ENCODE assay signal across 1 cellular context in the genomic region with DNA sequence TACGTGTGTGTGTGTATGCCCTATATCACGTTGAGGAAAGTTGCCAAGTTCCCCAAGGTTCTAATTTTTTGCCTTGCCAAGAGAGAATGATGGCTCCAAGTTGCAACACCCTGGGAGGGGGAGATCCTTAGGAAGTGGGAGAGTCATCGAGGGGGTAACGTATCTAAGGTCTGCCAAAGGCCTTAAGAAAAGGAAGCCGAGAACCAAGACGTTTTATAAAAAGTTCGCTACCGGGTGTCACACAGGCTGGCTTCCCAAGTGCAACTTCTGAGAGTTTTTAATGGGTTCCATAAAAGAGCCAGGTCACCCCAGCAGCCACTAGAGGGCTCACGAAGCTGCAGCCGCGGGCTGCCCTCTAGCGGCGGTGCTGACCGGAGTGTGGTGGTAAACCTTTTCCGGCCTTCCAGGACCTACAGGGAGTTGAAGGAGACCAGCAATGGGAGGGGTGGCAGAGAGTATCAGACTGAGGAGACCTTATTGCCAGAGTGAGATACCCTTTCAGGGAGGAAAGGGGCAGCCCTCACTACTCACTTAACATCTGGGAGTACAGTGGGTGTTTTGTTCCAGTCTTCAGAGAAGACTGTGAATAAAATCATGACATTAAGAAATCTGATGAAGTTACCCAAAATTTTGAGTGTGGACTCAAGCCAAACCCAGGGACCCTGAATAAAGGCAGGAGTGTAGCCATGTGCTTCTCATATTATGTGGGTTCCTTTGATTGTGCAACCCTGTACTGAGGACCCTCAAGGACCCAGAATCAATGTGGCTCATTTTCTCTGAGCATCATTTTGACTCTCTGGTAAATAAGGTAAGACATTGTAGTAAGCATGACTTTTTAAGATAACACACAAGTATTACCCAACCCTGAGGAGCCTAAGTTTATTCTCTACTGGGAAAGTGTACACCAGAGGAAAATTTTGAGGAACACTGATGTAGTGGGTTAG.
A peak's percentile ranks its signal among the peaks of the same experiment; 100 is the strongest.
TF ChIP-seq lines count a peak whose summit lies in the region.

No MANE protein-coding gene starts in this region.

TF ChIP-seq in K562, 482 proteins besides CTCF, POLR2A, EP300 and RAD21 (continued from another document):
- TF ChIP-seq, protein P1, sequence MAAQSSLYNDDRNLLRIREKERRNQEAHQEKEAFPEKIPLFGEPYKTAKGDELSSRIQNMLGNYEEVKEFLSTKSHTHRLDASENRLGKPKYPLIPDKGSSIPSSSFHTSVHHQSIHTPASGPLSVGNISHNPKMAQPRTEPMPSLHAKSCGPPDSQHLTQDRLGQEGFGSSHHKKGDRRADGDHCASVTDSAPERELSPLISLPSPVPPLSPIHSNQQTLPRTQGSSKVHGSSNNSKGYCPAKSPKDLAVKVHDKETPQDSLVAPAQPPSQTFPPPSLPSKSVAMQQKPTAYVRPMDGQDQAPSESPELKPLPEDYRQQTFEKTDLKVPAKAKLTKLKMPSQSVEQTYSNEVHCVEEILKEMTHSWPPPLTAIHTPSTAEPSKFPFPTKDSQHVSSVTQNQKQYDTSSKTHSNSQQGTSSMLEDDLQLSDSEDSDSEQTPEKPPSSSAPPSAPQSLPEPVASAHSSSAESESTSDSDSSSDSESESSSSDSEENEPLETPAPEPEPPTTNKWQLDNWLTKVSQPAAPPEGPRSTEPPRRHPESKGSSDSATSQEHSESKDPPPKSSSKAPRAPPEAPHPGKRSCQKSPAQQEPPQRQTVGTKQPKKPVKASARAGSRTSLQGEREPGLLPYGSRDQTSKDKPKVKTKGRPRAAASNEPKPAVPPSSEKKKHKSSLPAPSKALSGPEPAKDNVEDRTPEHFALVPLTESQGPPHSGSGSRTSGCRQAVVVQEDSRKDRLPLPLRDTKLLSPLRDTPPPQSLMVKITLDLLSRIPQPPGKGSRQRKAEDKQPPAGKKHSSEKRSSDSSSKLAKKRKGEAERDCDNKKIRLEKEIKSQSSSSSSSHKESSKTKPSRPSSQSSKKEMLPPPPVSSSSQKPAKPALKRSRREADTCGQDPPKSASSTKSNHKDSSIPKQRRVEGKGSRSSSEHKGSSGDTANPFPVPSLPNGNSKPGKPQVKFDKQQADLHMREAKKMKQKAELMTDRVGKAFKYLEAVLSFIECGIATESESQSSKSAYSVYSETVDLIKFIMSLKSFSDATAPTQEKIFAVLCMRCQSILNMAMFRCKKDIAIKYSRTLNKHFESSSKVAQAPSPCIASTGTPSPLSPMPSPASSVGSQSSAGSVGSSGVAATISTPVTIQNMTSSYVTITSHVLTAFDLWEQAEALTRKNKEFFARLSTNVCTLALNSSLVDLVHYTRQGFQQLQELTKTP (IDR thresholded peaks at IDR 0.05; ENCODE audit: low read depth in 1 of 2, partially characterized antibody in 2 of 2), result peak; percentile 61 to 83
- TF ChIP-seq RBFOX2 (IDR thresholded peaks at IDR 0.05; ENCODE audit: low read depth, low read length), result no peak
- TF ChIP-seq FOS (IDR thresholded peaks at IDR 0.05; ENCODE audit: extremely low read depth, insufficient read length), result no peak
- TF ChIP-seq GTF2B (IDR thresholded peaks at IDR 0.05; ENCODE audit: extremely low read depth, insufficient read length), result no peak
- TF ChIP-seq CEBPB (tag; IDR thresholded peaks at IDR 0.05), result 0 out of 2 replicates have a peak, but pooled peaks have one; percentile 9
- no peak for TF ChIP-seq RFX1 (IDR thresholded peaks at IDR 0.05)
- peak; percentile 92 for TF ChIP-seq ZEB2 (IDR thresholded peaks at IDR 0.05)
- TF ChIP-seq BHLHE40 (IDR thresholded peaks at IDR 0.05; ENCODE audit: low read length), result peak; percentile 29; the same call in 1 of the 2 replicates
- TF ChIP-seq CBX5 (IDR thresholded peaks at IDR 0.05; ENCODE audit: borderline replicate concordance, low read depth), result peak; percentile 71; the same call in 1 of the 2 replicates
- peak; percentile 64 for TF ChIP-seq L3MBTL2 (IDR thresholded peaks at IDR 0.05)
- TF ChIP-seq, protein P2, sequence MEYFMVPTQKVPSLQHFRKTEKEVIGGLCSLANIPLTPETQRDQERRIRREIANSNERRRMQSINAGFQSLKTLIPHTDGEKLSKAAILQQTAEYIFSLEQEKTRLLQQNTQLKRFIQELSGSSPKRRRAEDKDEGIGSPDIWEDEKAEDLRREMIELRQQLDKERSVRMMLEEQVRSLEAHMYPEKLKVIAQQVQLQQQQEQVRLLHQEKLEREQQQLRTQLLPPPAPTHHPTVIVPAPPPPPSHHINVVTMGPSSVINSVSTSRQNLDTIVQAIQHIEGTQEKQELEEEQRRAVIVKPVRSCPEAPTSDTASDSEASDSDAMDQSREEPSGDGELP (CRISPR knock-in tag; IDR thresholded peaks at IDR 0.05; ENCODE audit: borderline replicate concordance), result peak; percentile 72
- no peak for TF ChIP-seq ETV6 (IDR thresholded peaks at IDR 0.05; ENCODE audit: borderline replicate concordance in 1 of 2, low read depth in 2 of 2, low read length in 1 of 2)
- TF ChIP-seq ETV6 (CRISPR knock-in tag; IDR thresholded peaks at IDR 0.05; ENCODE audit: borderline replicate concordance), result no peak
- no peak for TF ChIP-seq FOXP4 (CRISPR knock-in tag; IDR thresholded peaks at IDR 0.05; ENCODE audit: borderline replicate concordance)
